32 cellular contexts compared by ENCODE assay signal in genomic region chr9:68513385-68513784, GRCh38. TPM values are rescaled to one million over a fixed set of nuclear protein-coding genes. Genes with fewer than 3 reads are reported as not detected.
"Had no signal": no experiment of that assay in that cellular context is flagged by ENCODE, and none has a peak within 500 bp of the region (broad histone marks: within the 10 kb centered on the region; RNA-seq: fewer than 3 reads in every experiment).

No MANE protein-coding gene starts in this region.

- H3K27ac ChIP-seq: brain microvascular endothelial cell, VCaP had no signal

- ATAC-seq: activated CD8-positive, alpha-beta memory T cell treated with anti-CD3 and anti-CD28 coated beads, Interleukin-2, amount 10 ng/mL, durations not matched to agents 7 days and 5 days; activated naive CD8-positive, alpha-beta T cell treated with anti-CD3 and anti-CD28 coated beads, Interleukin-2, amount 50 U/mL, for 24 hours; Panc1 had no signal

- H3K27me3 ChIP-seq: brain microvascular endothelial cell had no signal

- DNase-seq: activated B cell treated with CpG ODN at 0.5 μM for 24 hours; activated CD4-positive, alpha-beta memory T cell treated with anti-CD3 and anti-CD28 coated beads, Interleukin-2, amount 10 ng/mL, durations not matched to agents 7 days and 5 days; activated CD4-positive, alpha-beta T cell treated with anti-CD3 and anti-CD28 coated beads for 4 hours; activated CD4-positive, alpha-beta T cell treated with anti-CD3 and anti-CD28 coated beads, Interleukin-2, amount 50 U/mL, for 1 hour; activated CD4-positive, CD25-positive, alpha-beta regulatory T cell treated with anti-CD3 and anti-CD28 coated beads, Interleukin-2, amount 50 U/mL, for 72 hours; activated CD8-positive, alpha-beta memory T cell treated with anti-CD3 and anti-CD28 coated beads for 24 hours; activated CD8-positive, alpha-beta memory T cell treated with anti-CD3 and anti-CD28 coated beads, Interleukin-2, amount 10 ng/mL, durations not matched to agents 7 days and 5 days; activated CD8-positive, alpha-beta memory T cell treated with anti-CD3 and anti-CD28 coated beads, Interleukin-2, amount 50 U/mL, for 48 hours; activated effector memory CD4-positive, alpha-beta T cell treated with Interleukin-2 at 50 U/mL for 16 hours; activated naive CD4-positive, alpha-beta T cell treated with anti-CD3 and anti-CD28 coated beads, Interleukin-2, amount 10 ng/mL, durations not matched to agents 7 days and 5 days; activated naive CD8-positive, alpha-beta T cell treated with anti-CD3 and anti-CD28 coated beads, Interleukin-2, amount 50 U/mL, for 24 hours; activated T-cell treated with anti-CD3 and anti-CD28 coated beads, Interleukin-2, amount 50 U/mL, for 48 hours; anterior cingulate cortex; brain microvascular endothelial cell; IMR-90; Karpas-422; KBM-7; NCI-H1105; NCI-H1417 treated with DMSO at 0.1 percent for 48 hours; NCI-H1694; NCI-H1930; NCI-H2081 treated with DMSO at 0.1 percent for 48 hours; NCI-H345; NCI-H524 treated with DMSO at 0.1 percent for 48 hours; SW 1271; T-helper 1 cell; T-helper 9 cell had no signal

- H3K36me3 ChIP-seq: brain microvascular endothelial cell had no signal

RNA-seq across cellular contexts. Expression of gene TMEM252, which starts 27.3 kb away (rescaled TPM):
- total RNA-seq: activated B cell treated with CpG ODN at 0.5 μM for 24 hours; activated CD4-positive, alpha-beta memory T cell treated with anti-CD3 and anti-CD28 coated beads, Interleukin-2, amount 10 ng/mL, durations not matched to agents 7 days and 5 days; activated CD8-positive, alpha-beta memory T cell treated with anti-CD3 and anti-CD28 coated beads, Interleukin-2, amount 10 ng/mL, durations not matched to agents 7 days and 5 days; IMR-90; MCF 10A; NCI-H460; RPMI7951 had no signal
- polyA plus RNA-seq: IMR-90 had no signal
